20 cellular contexts compared by ENCODE assay signal in genomic region chr15:95868970-95869369, GRCh38.
DNase-seq lines count a peak whose midpoint lies in the region; ATAC-seq, FAIRE-seq and TF ChIP-seq lines count a peak whose summit lies in the region.
"Had no signal": no experiment of that assay in that cellular context is flagged by ENCODE, and none has a peak within 500 bp of the region (broad histone marks: within the 10 kb centered on the region; RNA-seq: fewer than 3 reads in every experiment).

No MANE protein-coding gene starts in this region.

- H2BK15ac ChIP-seq in H9 (ENCODE audit: low read depth, low read length) = no peak overlapping the region

- no peaks in the 10 kb centered on the region for H3K36me3 Mint-ChIP-seq in T-helper 2 cell treated with Interferon-gamma antibody and Interleukin-4, amounts not matched to agents 5 μg/mL and 100 μg/mL, for 36 hours (ENCODE audit: low read depth)
- no peaks in the 10 kb centered on the region; a peak in 1 of 7 replicates for H3K36me3 Mint-ChIP-seq in H9 (ENCODE audit: insufficient read depth in 1 of 3, low read depth in 3 of 3)
- no peaks in the 10 kb centered on the region for H3K36me3 Mint-ChIP-seq in immature natural killer cell
- H3K36me3 Mint-ChIP-seq in nephron progenitor cell (ENCODE audit: low read depth) = no peaks in the 10 kb centered on the region

- no peak overlapping the region for H2BK120ac ChIP-seq in H9 (ENCODE audit: low read depth, low read length, poor library complexity, severe bottlenecking)

- H2BK5ac ChIP-seq in H9 (ENCODE audit: insufficient read length, low read length) = no peak overlapping the region

- H3K9me3 Mint-ChIP-seq in T-helper 2 cell treated with Interferon-gamma antibody and Interleukin-4, amounts not matched to agents 5 μg/mL and 100 μg/mL, for 36 hours = no peaks in the 10 kb centered on the region
- no peaks in the 10 kb centered on the region for H3K9me3 Mint-ChIP-seq in H9
- H3K9me3 Mint-ChIP-seq in immature natural killer cell = no peaks in the 10 kb centered on the region
- no peaks in the 10 kb centered on the region for H3K9me3 Mint-ChIP-seq in nephron progenitor cell

- no peak overlapping the region for H3K9ac ChIP-seq in H9 (ENCODE audit: extremely low read depth, insufficient read length, low read length)

- WGBS in H9 (ENCODE audit: extremely low coverage, insufficient read length, low lambda C conversion rate) = no CpG with 5 or more reads among the region's 13 CpGs
- 75 to 83% methylated on average over 13 of the region's 13 CpGs for WGBS in pancreas, 2 donors

- no peak overlapping the region for H3K4me3 ChIP-seq in H7 (ENCODE audit: insufficient read depth, low read depth, low read length)
- no peak overlapping the region for H3K4me3 ChIP-seq in pancreas
- H3K4me3 ChIP-seq: SJCRH30 had no signal

- H3K27ac ChIP-seq in H9 (ENCODE audit: insufficient read length, low read depth, low read length) (no peak overlapping the region), pancreas (no peak overlapping the region)
- H3K27ac ChIP-seq: RWPE1, SJCRH30 had no signal

- H2AFZ ChIP-seq in H9 (ENCODE audit: low read length) = no peak overlapping the region

- H3K4me1 ChIP-seq in H9 (ENCODE audit: insufficient read depth, low read length) = no peaks in the 10 kb centered on the region
- H3K4me1 ChIP-seq in pancreas = no peaks in the 10 kb centered on the region
- H3K4me1 ChIP-seq: SJCRH30 had no signal

- H3K9me3 ChIP-seq in H9 (ENCODE audit: control insufficient read depth, low read depth, low read length) (no peaks in the 10 kb centered on the region), pancreas (no peaks in the 10 kb centered on the region)
- H3K9me3 ChIP-seq: SJCRH30 had no signal

- no peak overlapping the region for H3K18ac ChIP-seq in H9 (ENCODE audit: insufficient read length, low read depth, low read length)

- H3K56ac ChIP-seq in H9 (ENCODE audit: insufficient read length, low read depth, low read length) = no peak overlapping the region

- H4K5ac ChIP-seq in H9 (ENCODE audit: insufficient read length, low read depth, low read length) = no peak overlapping the region

- H3K27me3 ChIP-seq in H9 (ENCODE audit: insufficient read depth, low read length) = no peaks in the 10 kb centered on the region
- no peaks in the 10 kb centered on the region for H3K27me3 ChIP-seq in H7 (ENCODE audit: control insufficient read depth, insufficient read depth, low read length)
- no peaks in the 10 kb centered on the region for H3K27me3 ChIP-seq in pancreas
- H3K27me3 ChIP-seq: SJCRH30 had no signal

- ATAC-seq in pancreas = no peak
- ATAC-seq: PC-3 had no signal

- H3K79me1 ChIP-seq in H9 (ENCODE audit: insufficient read depth, low read depth, low read length, poor library complexity, severe bottlenecking) = no peaks in the 10 kb centered on the region

- 0 out of 2 replicates have a peak overlapping the region, but pooled peaks have one; percentile 43 for H3K14ac ChIP-seq in H9 (ENCODE audit: insufficient read depth, low read length)

- peaks cover 59% of the 10 kb centered on the region for H3K4me1 Mint-ChIP-seq in T-helper 2 cell treated with Interferon-gamma antibody and Interleukin-4, amounts not matched to agents 5 μg/mL and 100 μg/mL, for 36 hours (ENCODE audit: low read depth)
- H3K4me1 Mint-ChIP-seq in H9 (peaks cover 2 to 7% of the 10 kb centered on the region in 2 experiments; a peak in 2 of 4 replicates), immature natural killer cell (peaks cover 93 to 100% of the 10 kb centered on the region in 2 donors), nephron progenitor cell (peaks cover 54% of the 10 kb centered on the region)

- H3T11ph ChIP-seq in H9 (ENCODE audit: low read length) = no peak overlapping the region

- H3K4me2 ChIP-seq in H9 (ENCODE audit: insufficient read depth, insufficient read length, low read length) = no peak overlapping the region

- DNase-seq in T-helper 2 cell treated with Interferon-gamma antibody and Interleukin-4, amounts not matched to agents 5 μg/mL and 100 μg/mL, for 36 hours (ENCODE audit: low spot score) = no peak
- DNase-seq in T-helper 2 cell (no peak), H9 (no peak), immature natural killer cell (no peak), nephron progenitor cell (no peak), AG20443 (ENCODE audit: low spot score) (no peak), H7 (no peak), pancreas (no peak)
- DNase-seq: 8988T, GDM1, IMR-90, Kasumi-1, NCI-H187, NCI-H446 treated with DMSO at 0.1 percent for 48 hours, NCI-H748 treated with DMSO at 0.1 percent for 48 hours, PC-3, SJCRH30 had no signal

- H4K91ac ChIP-seq in H9 (ENCODE audit: insufficient read length, low read depth, low read length) = no peak overlapping the region

- no peak for FAIRE-seq in pancreas (lab: Jason Lieb, UNC)
- FAIRE-seq: GM12891, H54 had no signal

- H3K36me3 ChIP-seq in H7 (replicated peaks; ENCODE audit: control insufficient read depth, insufficient read depth, low read length) = no peaks in the 10 kb centered on the region
- no peaks in the 10 kb centered on the region for H3K36me3 ChIP-seq in pancreas
- H3K36me3 ChIP-seq: SJCRH30 had no signal

- H4K8ac ChIP-seq in H9 (replicated peaks; ENCODE audit: insufficient read length, low read depth, low read length) = no peak overlapping the region

- no peak overlapping the region for H3K27ac Mint-ChIP-seq in T-helper 2 cell treated with Interferon-gamma antibody and Interleukin-4, amounts not matched to agents 5 μg/mL and 100 μg/mL, for 36 hours
- H3K27ac Mint-ChIP-seq in H9 (no peak overlapping the region; a peak in 1 of 7 replicates), immature natural killer cell (peak overlapping the region; percentile 83 to 94 (median 90)), nephron progenitor cell (peak overlapping the region; percentile 63)

- no peak overlapping the region for H2AK5ac ChIP-seq in H9 (ENCODE audit: insufficient read length, low read length)

- H3K23me2 ChIP-seq in H9 (ENCODE audit: insufficient read length, low read depth, low read length, poor library complexity, severe bottlenecking) = no peaks in the 10 kb centered on the region

- no peak overlapping the region for H2BK20ac ChIP-seq in H9 (ENCODE audit: low read depth, low read length, poor library complexity, severe bottlenecking)

- H3K4ac ChIP-seq in H9 (ENCODE audit: low read depth, low read length) = no peak overlapping the region

- no peaks in the 10 kb centered on the region for H3K79me2 ChIP-seq in H9 (ENCODE audit: insufficient read depth, low read length)

- TF ChIP-seq CTCF in H9 (conservative IDR thresholded peaks at IDR 0.05) (no peak), nephron progenitor cell (IDR thresholded peaks at IDR 0.05) (no peak), pancreas (IDR thresholded peaks at IDR 0.05) (no peak)

- no peak overlapping the region for H2BK12ac ChIP-seq in H9 (ENCODE audit: insufficient read length, low read depth, low read length)

- peak overlapping the region; percentile 28 for H3K4me3 Mint-ChIP-seq in T-helper 2 cell treated with Interferon-gamma antibody and Interleukin-4, amounts not matched to agents 5 μg/mL and 100 μg/mL, for 36 hours
- H3K4me3 Mint-ChIP-seq in H9 = no peak overlapping the region
- H3K4me3 Mint-ChIP-seq in immature natural killer cell = peak overlapping the region; percentile 26 to 83 (median 75)
- peak overlapping the region; percentile 39 for H3K4me3 Mint-ChIP-seq in nephron progenitor cell

- intact Hi-C loops in pancreas (cut with DNase I) = no loop called here

- no peak overlapping the region for H3K23ac ChIP-seq in H9 (ENCODE audit: insufficient read length, low read depth, low read length)

- H4K20me1 ChIP-seq in H9 (ENCODE audit: control insufficient read depth, insufficient read depth, insufficient read length) = no peaks in the 10 kb centered on the region

- H3K27me3 Mint-ChIP-seq in T-helper 2 cell treated with Interferon-gamma antibody and Interleukin-4, amounts not matched to agents 5 μg/mL and 100 μg/mL, for 36 hours (ENCODE audit: low read depth) = peaks cover 21% of the 10 kb centered on the region
- H3K27me3 Mint-ChIP-seq in H9 (ENCODE audit: low read depth) (peaks cover 7% of the 10 kb centered on the region), immature natural killer cell (ENCODE audit: low read depth in 3 of 3) (peaks cover 6 to 18% (median 15%) of the 10 kb centered on the region in 3 donors), nephron progenitor cell (ENCODE audit: low read depth, poor library complexity) (peaks cover 6% of the 10 kb centered on the region)

Comparison
In these comparisons a context has a peak if more than half of its experiments do, and no peak if none do; other contexts are left out.
1. H3K27ac Mint-ChIP-seq: peak in immature natural killer cell (6 of 6) and nephron progenitor cell (single experiment); none in T-helper 2 cell treated with Interferon-gamma antibody and Interleukin-4, amounts not matched to agents 5 μg/mL and 100 μg/mL, for 36 hours (single experiment) and H9 (0 of 3).
2. H3K4me3 Mint-ChIP-seq: peak in T-helper 2 cell treated with Interferon-gamma antibody and Interleukin-4, amounts not matched to agents 5 μg/mL and 100 μg/mL, for 36 hours (single experiment), immature natural killer cell (5 of 5) and nephron progenitor cell (single experiment); none in H9 (0 of 2).